In the genomic region with DNA sequence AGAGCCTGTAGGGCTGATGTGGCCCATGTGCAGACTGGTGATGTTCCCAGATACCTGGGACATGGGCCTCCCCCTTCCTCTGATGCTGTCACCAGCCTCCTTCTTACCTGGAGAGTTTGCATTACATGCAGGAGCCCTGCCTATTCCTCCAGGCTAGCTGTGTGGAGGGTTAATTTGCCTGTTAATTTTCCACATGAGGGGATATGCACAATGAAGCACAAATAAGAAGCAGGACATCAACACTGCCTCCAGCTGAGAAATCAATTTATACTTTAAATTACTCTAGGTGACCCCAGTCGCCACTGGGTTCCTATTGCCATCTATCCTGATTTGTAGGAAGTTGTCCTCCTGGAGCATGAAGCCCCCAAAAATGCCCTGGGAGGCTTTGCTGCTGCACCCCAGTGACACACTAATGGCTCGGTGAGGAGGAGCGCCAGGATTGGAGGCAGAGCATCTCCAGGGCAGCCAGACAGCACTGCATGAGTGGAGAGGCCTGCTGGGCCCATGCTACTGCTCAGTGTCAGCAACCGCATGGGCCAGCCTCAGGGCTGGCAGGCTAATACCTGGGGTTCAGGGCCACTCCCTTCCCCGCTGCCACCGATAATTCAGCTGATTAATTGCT, we compare ENCODE assay signal across 18 cellular contexts.
"Had no signal": no experiment of that assay in that cellular context is flagged by ENCODE, and none has a peak within 500 bp of the region (broad histone marks: within the 10 kb centered on the region; RNA-seq: fewer than 3 reads in every experiment).

No MANE protein-coding gene starts in this region.

- ATAC-seq: foreskin keratinocyte; left cardiac atrium; mucosa of descending colon; naive thymus-derived CD8-positive, alpha-beta T cell; sciatic nerve; stimulated activated memory B cell treated with anti-CD40 and anti-IgM and Interleukin-4, amounts not matched to agents 10 μg/mL and 1 μg/mL and 100 μg/mL, for 72 hours had no signal

- H3K9me3 ChIP-seq: breast epithelium, mucosa of descending colon, spleen, transverse colon had no signal

- H3K27me3 Mint-ChIP-seq: progenitor cell of endocrine pancreas had no signal

- H3K9me3 Mint-ChIP-seq: immature natural killer cell; naive thymus-derived CD8-positive, alpha-beta T cell; stimulated activated memory B cell treated with anti-CD40 and anti-IgM and Interleukin-4, amounts not matched to agents 10 μg/mL and 1 μg/mL and 100 μg/mL, for 72 hours had no signal

- H3K4me1 Mint-ChIP-seq: immature natural killer cell; naive thymus-derived CD8-positive, alpha-beta T cell; stimulated activated memory B cell treated with anti-CD40 and anti-IgM and Interleukin-4, amounts not matched to agents 10 μg/mL and 1 μg/mL and 100 μg/mL, for 72 hours had no signal

- H3K27ac Mint-ChIP-seq: immature natural killer cell; naive thymus-derived CD8-positive, alpha-beta T cell; stimulated activated memory B cell treated with anti-CD40 and anti-IgM and Interleukin-4, amounts not matched to agents 10 μg/mL and 1 μg/mL and 100 μg/mL, for 72 hours had no signal

- H3K27ac ChIP-seq: breast epithelium, foreskin keratinocyte, spleen, transverse colon had no signal

- H3K36me3 ChIP-seq: breast epithelium, spleen, transverse colon had no signal

- H3K36me3 Mint-ChIP-seq: immature natural killer cell; naive thymus-derived CD8-positive, alpha-beta T cell; stimulated activated memory B cell treated with anti-CD40 and anti-IgM and Interleukin-4, amounts not matched to agents 10 μg/mL and 1 μg/mL and 100 μg/mL, for 72 hours had no signal

- DNase-seq: activated CD4-positive, alpha-beta T cell treated with anti-CD3 and anti-CD28 coated beads, Interleukin-2, amount 50 U/mL, for 4 hours; activated gamma-delta T cell treated with Interleukin-2 at 50 U/mL for 16 hours; activated T-cell treated with anti-CD3 and anti-CD28 coated beads, Interleukin-2, amount 50 U/mL, for 48 hours; aorta; foreskin keratinocyte; immature natural killer cell; left cardiac atrium; mammary epithelial cell; mucosa of descending colon; naive thymus-derived CD8-positive, alpha-beta T cell; occipital lobe; spleen; stimulated activated CD4-positive, alpha-beta T cell treated with anti-CD3 and anti-CD28 coated beads, Interleukin-1b, Interleukin-23, amount 100 ng/mL, for 48 hours; transverse colon had no signal

- H3K4me3 ChIP-seq: breast epithelium, mucosa of descending colon, spleen, transverse colon had no signal

- H3K4me1 ChIP-seq: breast epithelium, foreskin keratinocyte, spleen, transverse colon had no signal

- H3K27me3 ChIP-seq: breast epithelium, foreskin keratinocyte, transverse colon had no signal

- H3K4me3 Mint-ChIP-seq: immature natural killer cell; naive thymus-derived CD8-positive, alpha-beta T cell; stimulated activated memory B cell treated with anti-CD40 and anti-IgM and Interleukin-4, amounts not matched to agents 10 μg/mL and 1 μg/mL and 100 μg/mL, for 72 hours had no signal
